Comparison of ENCODE assay signal across 18 cellular contexts in the genomic region with DNA sequence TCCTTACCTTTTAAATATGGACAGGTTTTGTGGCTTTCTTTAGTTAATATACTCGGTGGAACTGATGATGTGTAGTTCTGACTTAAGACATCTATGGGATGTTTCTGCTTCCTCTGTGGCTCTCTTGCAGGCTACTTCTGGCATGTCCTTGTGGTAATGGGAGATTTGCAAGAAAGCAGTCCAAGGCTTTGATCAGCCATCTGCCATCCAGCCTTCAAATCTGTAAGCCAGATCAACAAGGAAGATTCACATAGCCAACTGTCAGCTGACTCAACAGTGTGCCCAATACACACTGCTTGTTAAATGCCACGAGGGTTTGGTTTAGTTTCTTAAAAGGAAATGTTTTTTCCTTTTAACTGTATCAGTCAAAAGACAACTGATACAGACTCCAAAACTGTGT.
DNase-seq lines count a peak whose midpoint lies in the region; ATAC-seq and TF ChIP-seq lines count a peak whose summit lies in the region.
"Had no signal": no experiment of that assay in that cellular context is flagged by ENCODE, and none has a peak within 500 bp of the region (broad histone marks: within the 10 kb centered on the region; RNA-seq: fewer than 3 reads in every experiment).

No MANE protein-coding gene starts in this region.

- TF ChIP-seq POLR2A in IMR-90 (IDR thresholded peaks at IDR 0.05; ENCODE audit: low read depth, low read length): no peak

- no peak overlapping the region for H3K4me2 ChIP-seq in IMR-90 (ENCODE audit: low read depth, low read length)
- H3K4me2 ChIP-seq in trophoblast cell (ENCODE audit: low read length): no peak overlapping the region
- H3K4me2 ChIP-seq: KMS-11 had no signal

- peak overlapping the region; percentile 76 for H2AFZ ChIP-seq in IMR-90 (replicated peaks; ENCODE audit: low read length, poor library complexity)
- no peak overlapping the region for H2AFZ ChIP-seq in trophoblast cell (ENCODE audit: insufficient read depth, low read length, poor library complexity)
- H2AFZ ChIP-seq: GM23248 had no signal

- H3K36me3 ChIP-seq in IMR-90 (ENCODE audit: control insufficient read depth, insufficient read depth, low read length) (no peaks in the 10 kb centered on the region), trophoblast cell (ENCODE audit: control insufficient read depth in 1 of 2, insufficient read depth in 2 of 2, low read length in 2 of 2) (no peaks in the 10 kb centered on the region)
- no peaks in the 10 kb centered on the region for H3K36me3 ChIP-seq in effector memory CD4-positive, alpha-beta T cell (ENCODE audit: control insufficient read depth, insufficient read depth, low read length)
- H3K36me3 ChIP-seq: BE2C had no signal

- no peaks in the 10 kb centered on the region for H3K27me3 Mint-ChIP-seq in activated T-cell treated with anti-CD3 and anti-CD28 coated beads, Interleukin-2, amount 50 U/mL, for 24 hours

- no peak overlapping the region for H3K27ac Mint-ChIP-seq in activated T-cell treated with anti-CD3 and anti-CD28 coated beads, Interleukin-2, amount 50 U/mL, for 24 hours

- H2AK5ac ChIP-seq in IMR-90 (ENCODE audit: low read depth, low read length) (no peak overlapping the region; the same call in 1 of the 2 replicates), trophoblast cell (ENCODE audit: low read length) (no peak overlapping the region)

- H3K14ac ChIP-seq in IMR-90 (replicated peaks; ENCODE audit: low read depth, low read length) (peak overlapping the region; percentile 66; the same call in 1 of the 2 replicates), trophoblast cell (ENCODE audit: low read length) (no peak overlapping the region)

- no peak overlapping the region for H4K5ac ChIP-seq in IMR-90 (ENCODE audit: low read depth, low read length)

- no peaks in the 10 kb centered on the region for H3K36me3 Mint-ChIP-seq in activated T-cell treated with anti-CD3 and anti-CD28 coated beads, Interleukin-2, amount 50 U/mL, for 24 hours (ENCODE audit: low read depth)

- H3K79me2 ChIP-seq in trophoblast cell (ENCODE audit: control insufficient read depth, insufficient read depth, low read length, poor library complexity): no peaks in the 10 kb centered on the region

- no TSS peak for BruUV-seq in IMR-90 (replicated peaks; lab: Mats Ljungman, UMichigan)

- no peaks in the 10 kb centered on the region for H4K20me1 ChIP-seq in IMR-90 (ENCODE audit: insufficient read depth, low read length)

- H3K23ac ChIP-seq in IMR-90 (ENCODE audit: low read depth, low read length) (no peak overlapping the region), trophoblast cell (ENCODE audit: low read length) (no peak overlapping the region)

- H3K4me1 Mint-ChIP-seq in activated T-cell treated with anti-CD3 and anti-CD28 coated beads, Interleukin-2, amount 50 U/mL, for 24 hours (ENCODE audit: low read depth): no peaks in the 10 kb centered on the region

- H3K4me3 ChIP-seq in IMR-90 (ENCODE audit: insufficient read depth, low read depth, low read length): no peak overlapping the region
- H3K4me3 ChIP-seq in trophoblast cell (ENCODE audit: low read depth, low read length): no peak overlapping the region
- no peak overlapping the region for H3K4me3 ChIP-seq in effector memory CD4-positive, alpha-beta T cell (ENCODE audit: insufficient read depth, low read depth, low read length, poor library complexity, severe bottlenecking)
- H3K4me3 ChIP-seq: GM12878, GM23248 had no signal

- dilution Hi-C loops in IMR-90 (cut with HindIII; ENCODE audit: low sequenced_read_pairs, unreplicated experiment): no loop called here

- no peaks in the 10 kb centered on the region for H3K27me3 ChIP-seq in IMR-90 (ENCODE audit: control insufficient read depth, insufficient read depth, low read length)
- H3K27me3 ChIP-seq in trophoblast cell (ENCODE audit: insufficient read depth, low read length): no peaks in the 10 kb centered on the region
- H3K27me3 ChIP-seq in effector memory CD4-positive, alpha-beta T cell (replicated peaks; ENCODE audit: control insufficient read depth, insufficient read depth, low read length, poor library complexity, severe bottlenecking): no peaks in the 10 kb centered on the region
- H3K27me3 ChIP-seq: BE2C had no signal

- H2AK9ac ChIP-seq in IMR-90 (replicated peaks; ENCODE audit: low read depth, low read length, poor library complexity): no peak overlapping the region

- H4K12ac ChIP-seq in trophoblast cell (ENCODE audit: low read depth, low read length): no peak overlapping the region

- H3K9ac ChIP-seq in IMR-90 (ENCODE audit: low read depth, low read length) (no peak overlapping the region), trophoblast cell (ENCODE audit: low read length) (no peak overlapping the region)
- H3K9ac ChIP-seq: GM23248, KMS-11 had no signal

- H3K56ac ChIP-seq in IMR-90 (ENCODE audit: extremely low read depth, insufficient read depth, low read length): no peak overlapping the region

- H3K27ac ChIP-seq in IMR-90 (ENCODE audit: insufficient read depth, low read length) (no peak overlapping the region), trophoblast cell (ENCODE audit: low read depth, low read length) (no peak overlapping the region)
- H3K27ac ChIP-seq in effector memory CD4-positive, alpha-beta T cell (ENCODE audit: insufficient read depth, low read length, poor library complexity, severe bottlenecking): no peak overlapping the region
- H3K27ac ChIP-seq: GM23248, KMS-11 had no signal

- H2BK20ac ChIP-seq in IMR-90 (ENCODE audit: low read depth, low read length): 0 out of 2 replicates have a peak overlapping the region, but pooled peaks have one; percentile 55

- TF ChIP-seq CTCF in IMR-90 (conservative IDR thresholded peaks at IDR 0.05; ENCODE audit: low read depth, low read length): no peak

- peak overlapping the region; percentile 48; the same call in 1 of the 2 replicates for H2BK120ac ChIP-seq in IMR-90 (ENCODE audit: low read depth, low read length)
- H2BK120ac ChIP-seq in trophoblast cell (ENCODE audit: insufficient read depth, low read length, poor library complexity): no peak overlapping the region

- H3K4ac ChIP-seq in IMR-90 (ENCODE audit: low read depth, low read length) (no peak overlapping the region), trophoblast cell (ENCODE audit: low read depth, low read length) (no peak overlapping the region)

- H3K4me1 ChIP-seq in IMR-90 (ENCODE audit: control insufficient read depth, insufficient read depth, low read length) (no peaks in the 10 kb centered on the region), trophoblast cell (ENCODE audit: control insufficient read depth in 1 of 2, insufficient read depth in 2 of 2, low read length in 2 of 2) (peaks cover 2 to 3% of the 10 kb centered on the region in 2 experiments)
- no peaks in the 10 kb centered on the region for H3K4me1 ChIP-seq in effector memory CD4-positive, alpha-beta T cell (ENCODE audit: control insufficient read depth, insufficient read depth, low read length, poor library complexity, severe bottlenecking)

- no peak overlapping the region for H4K91ac ChIP-seq in IMR-90 (ENCODE audit: insufficient read depth, low read depth, low read length)
- H4K91ac ChIP-seq in trophoblast cell (ENCODE audit: low read depth, low read length): no peak overlapping the region

- no peak overlapping the region for H3K4me3 Mint-ChIP-seq in activated T-cell treated with anti-CD3 and anti-CD28 coated beads, Interleukin-2, amount 50 U/mL, for 24 hours

- no peak overlapping the region for H3K18ac ChIP-seq in IMR-90 (ENCODE audit: low read depth, low read length)
- no peak overlapping the region for H3K18ac ChIP-seq in trophoblast cell (ENCODE audit: low read length)

- peaks cover 10% of the 10 kb centered on the region for H3K9me3 Mint-ChIP-seq in activated T-cell treated with anti-CD3 and anti-CD28 coated beads, Interleukin-2, amount 50 U/mL, for 24 hours

- intact Hi-C loops in IMR-90 (cut with micrococcal nuclease): no loop called here

- H4K8ac ChIP-seq in IMR-90 (ENCODE audit: low read depth in 2 of 2, low read length in 2 of 2) (peak overlapping the region in 1 of 2 experiments; percentile 15; a peak in 1 of 4 replicates), trophoblast cell (ENCODE audit: low read depth, low read length) (no peak overlapping the region)

- peak overlapping the region; percentile 80; the same call in 1 of the 3 replicates for H2BK15ac ChIP-seq in IMR-90 (ENCODE audit: low read depth, low read length)

- H3K9me1 ChIP-seq in IMR-90 (ENCODE audit: insufficient read depth, low read length): no peaks in the 10 kb centered on the region

- peak overlapping the region; percentile 64 for H2BK12ac ChIP-seq in trophoblast cell (ENCODE audit: low read length)

- in situ Hi-C loops in IMR-90 (cut with MboI; ENCODE audit: low sequenced_read_pairs): no loop called here
- in situ Hi-C loops in SK-MEL-5 (cut with HindIII; ENCODE audit: low pct_unique_long_range_greater_than_20kb, low sequenced_read_pairs): no loop called here

- no peak overlapping the region for H2BK5ac ChIP-seq in IMR-90 (ENCODE audit: low read depth, low read length, poor library complexity, severe bottlenecking)
- H2BK5ac ChIP-seq in trophoblast cell (ENCODE audit: low read depth, low read length, poor library complexity): no peak overlapping the region

- POLR2A ChIA-PET in IMR-90 (lab: Charles Lee; ENCODE audit: unreplicated experiment): no interaction called here

- DNase-seq in IMR-90 (no peak), SK-MEL-5 (ENCODE audit: low read depth, low spot score) (peak; percentile 6), iris pigment epithelial cell (ENCODE audit: low read depth) (peak; percentile 45), trophoblast cell (no peak), DMS79 (lab: John Stamatoyannopoulos, UW) (no peak), activated T-cell treated with anti-CD3 and anti-CD28 coated beads for 4 hours (no peak)
- DNase-seq in effector memory CD4-positive, alpha-beta T cell: no peak
- no peak for DNase-seq in activated T-cell treated with anti-CD3 and anti-CD28 coated beads, Interleukin-2, amount 50 U/mL, for 24 hours
- DNase-seq: BE2C, DND-41, GM23248, HCEC 1CT, MV-4-11, NCI-H1105 treated with DMSO at 0.1 percent for 48 hours, NCI-H1694 treated with DMSO at 0.1 percent for 48 hours had no signal

- no peak for TF ChIP-seq RAD21 in IMR-90 (IDR thresholded peaks at IDR 0.05; ENCODE audit: low read length)

- no CpG with 5 or more reads among the region's 2 CpGs for WGBS in IMR-90 (ENCODE audit: extremely low coverage in 2 of 2, insufficient read length in 1 of 2), 2 experiments
- WGBS in trophoblast cell (ENCODE audit: extremely low coverage, insufficient coverage, insufficient read length): no CpG with 5 or more reads among the region's 2 CpGs

- H3K79me1 ChIP-seq in IMR-90 (ENCODE audit: low read depth in 1 of 2, low read length in 2 of 2): no peaks in the 10 kb centered on the region
- no peaks in the 10 kb centered on the region for H3K79me1 ChIP-seq in trophoblast cell (ENCODE audit: low read length)

- H3K9me3 ChIP-seq in IMR-90 (ENCODE audit: control insufficient read depth, insufficient read depth, low read length) (no peaks in the 10 kb centered on the region), trophoblast cell (ENCODE audit: insufficient read depth, low read depth, low read length) (no peaks in the 10 kb centered on the region)
- no peaks in the 10 kb centered on the region for H3K9me3 ChIP-seq in effector memory CD4-positive, alpha-beta T cell (ENCODE audit: control insufficient read depth, low read length)
- H3K9me3 ChIP-seq: BE2C had no signal

- ATAC-seq in IMR-90 (ENCODE audit: low read depth): no peak
- ATAC-seq: GM12878, Panc1 had no signal

- CTCF ChIA-PET in IMR-90 (lab: Yijun Ruan, JAX): no interaction called here

Comparison
In these comparisons a context has a peak if more than half of its experiments do, and no peak if none do; other contexts are left out.
1. DNase-seq: peak in SK-MEL-5 (single experiment) and iris pigment epithelial cell (single experiment); none in IMR-90 (single experiment), trophoblast cell (0 of 2), DMS79 (single experiment), effector memory CD4-positive, alpha-beta T cell (0 of 3), activated T-cell treated with anti-CD3 and anti-CD28 coated beads for 4 hours (single experiment) and activated T-cell treated with anti-CD3 and anti-CD28 coated beads, Interleukin-2, amount 50 U/mL, for 24 hours (single experiment).